ENCODE assay signal across 26 cellular contexts in the genomic region with DNA sequence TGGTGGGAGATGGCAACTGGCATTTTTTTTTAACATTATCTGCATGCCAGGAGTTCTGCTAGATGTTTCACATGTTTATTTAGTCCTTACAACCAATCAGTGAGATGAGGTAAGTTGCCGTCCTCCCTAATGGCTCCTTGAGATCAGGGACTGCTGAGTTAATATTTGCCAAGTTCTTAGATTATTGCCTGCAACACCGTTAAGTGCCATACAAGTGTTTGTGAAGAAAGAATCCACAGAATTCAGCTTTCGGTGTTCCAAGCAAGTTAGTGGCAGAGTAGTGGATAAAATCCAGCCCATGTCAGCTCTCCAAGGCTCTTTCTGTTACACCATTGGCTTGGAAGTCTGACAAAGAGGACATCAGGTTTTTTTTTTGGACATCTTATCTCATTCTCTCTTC.
"Had no signal": no experiment of that assay in that cellular context is flagged by ENCODE, and none has a peak within 500 bp of the region (broad histone marks: within the 10 kb centered on the region; RNA-seq: fewer than 3 reads in every experiment).

No MANE protein-coding gene starts in this region.

- H3K27me3 ChIP-seq: colonic mucosa, sigmoid colon, transverse colon, vagina had no signal

- H3K9me3 Mint-ChIP-seq: activated naive CD8-positive, alpha-beta T cell treated with anti-CD3 and anti-CD28 coated beads for 36 hours; activated T-cell treated with anti-CD3 and anti-CD28 coated beads, Interleukin-2, amount 50 U/mL, for 4 hours; activated T-helper 2 cell treated with anti-CD3 and anti-CD28 coated beads, Interferon-gamma antibody, Interleukin-2, Interleukin-4, amounts not matched to agents 10 μg/mL and 5 μg/mL and 100 μg/mL, durations not matched to agents 14 hours and 24 hours and 36 hours; neural crest cell; stimulated activated naive B cell treated with anti-CD40 and anti-IgM and Interleukin-4, amounts not matched to agents 10 μg/mL and 1 μg/mL and 100 μg/mL, for 72 hours; T-helper 2 cell treated with Interferon-gamma antibody and Interleukin-4, amounts not matched to agents 5 μg/mL and 100 μg/mL, for 36 hours had no signal

- H3K4me3 ChIP-seq: colonic mucosa, dorsolateral prefrontal cortex, esophagus squamous epithelium, gastroesophageal sphincter, sigmoid colon, smooth muscle cell, transverse colon, vagina had no signal

- DNase-seq: activated CD4-positive, alpha-beta T cell treated with anti-CD3 and anti-CD28 coated beads, Interleukin-2, amount 50 U/mL, for 1 hour; activated CD4-positive, CD25-positive, alpha-beta regulatory T cell treated with anti-CD3 and anti-CD28 coated beads, Interleukin-2, amount 50 U/mL, for 72 hours; activated CD8-positive, alpha-beta memory T cell treated with anti-CD3 and anti-CD28 coated beads, Interleukin-2, amount 50 U/mL, for 48 hours; activated naive CD4-positive, alpha-beta T cell; activated naive CD8-positive, alpha-beta T cell treated with anti-CD3 and anti-CD28 coated beads for 36 hours; activated T-cell treated with anti-CD3 and anti-CD28 coated beads, Interleukin-2, amount 50 U/mL, for 4 hours; colonic mucosa; dorsolateral prefrontal cortex; esophagus squamous epithelium; left colon; naive thymus-derived CD4-positive, alpha-beta T cell; occipital lobe; posterior cingulate gyrus; retina; sigmoid colon; stimulated activated CD4-positive, alpha-beta T cell treated with anti-CD3 and anti-CD28 coated beads, Interleukin-2, amount 100 ng/mL, for 48 hours; stimulated activated CD8-positive, alpha-beta memory T cell treated with anti-CD3 and anti-CD28 coated beads, Interleukin-4, amount 100 ng/mL, for 48 hours; stimulated activated naive B cell treated with anti-CD40 and anti-IgM and Interleukin-4, amounts not matched to agents 10 μg/mL and 1 μg/mL and 100 μg/mL, for 72 hours; transverse colon; WERI-Rb-1 had no signal

- H3K9me3 ChIP-seq: colonic mucosa, esophagus squamous epithelium, sigmoid colon, transverse colon, vagina had no signal

- ATAC-seq: activated T-cell treated with anti-CD3 and anti-CD28 coated beads, Interleukin-2, amount 50 U/mL, for 4 hours; gastroesophageal sphincter; left colon; naive thymus-derived CD4-positive, alpha-beta T cell; stimulated activated naive B cell treated with anti-CD40 and anti-IgM and Interleukin-4, amounts not matched to agents 10 μg/mL and 1 μg/mL and 100 μg/mL, for 72 hours had no signal

- H3K4me1 Mint-ChIP-seq: activated naive CD8-positive, alpha-beta T cell treated with anti-CD3 and anti-CD28 coated beads for 36 hours; naive thymus-derived CD4-positive, alpha-beta T cell; neural crest cell; stimulated activated naive B cell treated with anti-CD40 and anti-IgM and Interleukin-4, amounts not matched to agents 10 μg/mL and 1 μg/mL and 100 μg/mL, for 72 hours had no signal

- H3K36me3 Mint-ChIP-seq: activated naive CD8-positive, alpha-beta T cell treated with anti-CD3 and anti-CD28 coated beads for 36 hours; naive thymus-derived CD4-positive, alpha-beta T cell; stimulated activated naive B cell treated with anti-CD40 and anti-IgM and Interleukin-4, amounts not matched to agents 10 μg/mL and 1 μg/mL and 100 μg/mL, for 72 hours had no signal

- H3K4me3 Mint-ChIP-seq: activated naive CD8-positive, alpha-beta T cell treated with anti-CD3 and anti-CD28 coated beads for 36 hours; activated T-cell treated with anti-CD3 and anti-CD28 coated beads, Interleukin-2, amount 50 U/mL, for 4 hours; naive thymus-derived CD4-positive, alpha-beta T cell; neural crest cell; stimulated activated naive B cell treated with anti-CD40 and anti-IgM and Interleukin-4, amounts not matched to agents 10 μg/mL and 1 μg/mL and 100 μg/mL, for 72 hours; T-helper 2 cell treated with Interferon-gamma antibody and Interleukin-4, amounts not matched to agents 5 μg/mL and 100 μg/mL, for 36 hours had no signal

- H3K27ac ChIP-seq: colonic mucosa, dorsolateral prefrontal cortex, esophagus squamous epithelium, gastroesophageal sphincter, sigmoid colon, transverse colon, vagina, WERI-Rb-1 had no signal

- H3K36me3 ChIP-seq: colonic mucosa, esophagus squamous epithelium, gastroesophageal sphincter, sigmoid colon, transverse colon, vagina, WERI-Rb-1 had no signal

- H3K4me1 ChIP-seq: colonic mucosa, esophagus squamous epithelium, gastroesophageal sphincter, sigmoid colon, transverse colon, vagina had no signal

- H3K27ac Mint-ChIP-seq: activated naive CD8-positive, alpha-beta T cell treated with anti-CD3 and anti-CD28 coated beads for 36 hours; activated T-helper 2 cell treated with anti-CD3 and anti-CD28 coated beads, Interferon-gamma antibody, Interleukin-2, Interleukin-4, amounts not matched to agents 10 μg/mL and 5 μg/mL and 100 μg/mL, durations not matched to agents 14 hours and 24 hours and 36 hours; naive thymus-derived CD4-positive, alpha-beta T cell; stimulated activated naive B cell treated with anti-CD40 and anti-IgM and Interleukin-4, amounts not matched to agents 10 μg/mL and 1 μg/mL and 100 μg/mL, for 72 hours; T-helper 2 cell treated with Interferon-gamma antibody and Interleukin-4, amounts not matched to agents 5 μg/mL and 100 μg/mL, for 36 hours had no signal
